1 cellular context compared by ENCODE assay signal in the genomic region with DNA sequence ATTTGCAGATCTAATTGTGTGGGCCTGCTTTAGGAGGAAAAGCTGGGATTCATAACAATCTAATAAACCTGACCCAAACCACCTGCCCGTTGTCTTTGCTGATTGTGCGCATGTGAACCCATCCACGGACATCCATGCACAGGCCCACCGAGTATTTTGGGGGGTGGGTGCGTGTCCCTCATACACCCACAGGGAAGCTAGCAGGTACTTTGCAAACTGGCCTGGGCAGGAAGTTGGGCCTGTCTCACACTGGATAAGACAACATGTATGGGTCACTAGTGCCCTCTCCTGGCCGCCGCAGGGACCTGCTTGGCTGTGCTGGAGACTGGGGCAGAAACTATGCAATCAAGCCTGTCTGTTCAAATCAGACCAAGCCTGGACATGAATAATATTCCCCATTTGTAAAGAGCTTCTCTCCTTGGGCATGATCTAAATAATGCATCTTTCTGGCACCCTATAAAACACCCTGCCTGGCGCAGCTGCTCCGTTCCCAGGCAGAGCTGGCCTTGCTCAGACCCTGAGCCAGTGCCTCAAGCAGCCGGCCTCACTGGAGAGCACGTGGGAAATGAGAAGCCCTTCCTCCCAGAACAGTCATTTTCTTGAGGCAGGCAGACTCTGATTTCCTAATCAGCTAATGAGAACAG.
TF ChIP-seq lines count a peak whose summit lies in the region.

No MANE protein-coding gene starts in this region.

TF ChIP-seq in GM12878, 131 proteins besides CTCF, POLR2A, EP300 and RAD21 (continued from another document):
- TF ChIP-seq ZBTB33 (IDR thresholded peaks at IDR 0.05) (no peak), SPI1 (IDR thresholded peaks at IDR 0.05; ENCODE audit: borderline replicate concordance, insufficient read depth, low read depth, low read length) (peak; percentile 14; the same call in 1 of the 2 replicates), DPF2 (IDR thresholded peaks at IDR 0.05) (no peak), RUNX3 (IDR thresholded peaks at IDR 0.05; ENCODE audit: low read length) (peak; percentile 39; the same call in 1 of the 2 replicates), BMI1 (IDR thresholded peaks at IDR 0.05; ENCODE audit: borderline replicate concordance) (no peak)
- TF ChIP-seq, protein P1, sequence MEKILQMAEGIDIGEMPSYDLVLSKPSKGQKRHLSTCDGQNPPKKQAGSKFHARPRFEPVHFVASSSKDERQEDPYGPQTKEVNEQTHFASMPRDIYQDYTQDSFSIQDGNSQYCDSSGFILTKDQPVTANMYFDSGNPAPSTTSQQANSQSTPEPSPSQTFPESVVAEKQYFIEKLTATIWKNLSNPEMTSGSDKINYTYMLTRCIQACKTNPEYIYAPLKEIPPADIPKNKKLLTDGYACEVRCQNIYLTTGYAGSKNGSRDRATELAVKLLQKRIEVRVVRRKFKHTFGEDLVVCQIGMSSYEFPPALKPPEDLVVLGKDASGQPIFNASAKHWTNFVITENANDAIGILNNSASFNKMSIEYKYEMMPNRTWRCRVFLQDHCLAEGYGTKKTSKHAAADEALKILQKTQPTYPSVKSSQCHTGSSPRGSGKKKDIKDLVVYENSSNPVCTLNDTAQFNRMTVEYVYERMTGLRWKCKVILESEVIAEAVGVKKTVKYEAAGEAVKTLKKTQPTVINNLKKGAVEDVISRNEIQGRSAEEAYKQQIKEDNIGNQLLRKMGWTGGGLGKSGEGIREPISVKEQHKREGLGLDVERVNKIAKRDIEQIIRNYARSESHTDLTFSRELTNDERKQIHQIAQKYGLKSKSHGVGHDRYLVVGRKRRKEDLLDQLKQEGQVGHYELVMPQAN (conservative IDR thresholded peaks at IDR 0.05), result no peak
- TF ChIP-seq, protein P2, sequence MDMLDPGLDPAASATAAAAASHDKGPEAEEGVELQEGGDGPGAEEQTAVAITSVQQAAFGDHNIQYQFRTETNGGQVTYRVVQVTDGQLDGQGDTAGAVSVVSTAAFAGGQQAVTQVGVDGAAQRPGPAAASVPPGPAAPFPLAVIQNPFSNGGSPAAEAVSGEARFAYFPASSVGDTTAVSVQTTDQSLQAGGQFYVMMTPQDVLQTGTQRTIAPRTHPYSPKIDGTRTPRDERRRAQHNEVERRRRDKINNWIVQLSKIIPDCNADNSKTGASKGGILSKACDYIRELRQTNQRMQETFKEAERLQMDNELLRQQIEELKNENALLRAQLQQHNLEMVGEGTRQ (IDR thresholded peaks at IDR 0.05; ENCODE audit: borderline replicate concordance, low read depth, low read length), result no peak
